8 cellular contexts compared by ENCODE assay signal in genomic region chr11:82995754-82996398, GRCh38.
A peak's percentile ranks its signal among the peaks of the same experiment; 100 is the strongest.
DNase-seq lines count a peak whose midpoint lies in the region; ATAC-seq and TF ChIP-seq lines count a peak whose summit lies in the region.

No MANE protein-coding gene starts in this region.

- H3K9me3 Mint-ChIP-seq in activated naive CD8-positive, alpha-beta T cell treated with anti-CD3 and anti-CD28 coated beads, Interleukin-2, amount 50 U/mL, for 24 hours = no peaks in the 10 kb centered on the region
- H3K9me3 Mint-ChIP-seq in naive B cell = no peaks in the 10 kb centered on the region
- H3K9me3 Mint-ChIP-seq in glutamatergic neuron (ENCODE audit: unreplicated experiment) = no peaks in the 10 kb centered on the region

- H3K27me3 Mint-ChIP-seq in activated naive CD8-positive, alpha-beta T cell treated with anti-CD3 and anti-CD28 coated beads, Interleukin-2, amount 50 U/mL, for 24 hours = no peaks in the 10 kb centered on the region
- no peaks in the 10 kb centered on the region for H3K27me3 Mint-ChIP-seq in naive B cell
- peaks cover 2% of the 10 kb centered on the region for H3K27me3 Mint-ChIP-seq in glutamatergic neuron (ENCODE audit: unreplicated experiment)

- TF ChIP-seq CTCF in GM13977 (IDR thresholded peaks at IDR 0.05; ENCODE audit: extremely low read depth, insufficient read depth, missing control alignments) (no peak), glutamatergic neuron (IDR thresholded peaks at IDR 0.05; ENCODE audit: partially characterized antibody, unreplicated experiment) (no peak)

- H3K4me1 Mint-ChIP-seq in activated naive CD8-positive, alpha-beta T cell treated with anti-CD3 and anti-CD28 coated beads, Interleukin-2, amount 50 U/mL, for 24 hours = peaks cover 78% of the 10 kb centered on the region
- H3K4me1 Mint-ChIP-seq in naive B cell (peaks cover 53 to 86% (median 67%) of the 10 kb centered on the region in 3 donors), glutamatergic neuron (ENCODE audit: low read depth, unreplicated experiment) (peaks cover 33% of the 10 kb centered on the region)

- H3K4me3 Mint-ChIP-seq in activated naive CD8-positive, alpha-beta T cell treated with anti-CD3 and anti-CD28 coated beads, Interleukin-2, amount 50 U/mL, for 24 hours = peak overlapping the region; percentile 69
- peak overlapping the region in 2 of 8 donors; percentile 25 to 79 for H3K4me3 Mint-ChIP-seq in naive B cell
- H3K4me3 Mint-ChIP-seq in glutamatergic neuron (ENCODE audit: unreplicated experiment) = no peak overlapping the region

- H3K27ac Mint-ChIP-seq in activated naive CD8-positive, alpha-beta T cell treated with anti-CD3 and anti-CD28 coated beads, Interleukin-2, amount 50 U/mL, for 24 hours = peak overlapping the region; percentile 95
- H3K27ac Mint-ChIP-seq in naive B cell (peak overlapping the region; percentile 40 to 86 (median 74)), glutamatergic neuron (ENCODE audit: unreplicated experiment) (no peak overlapping the region)

- H3K36me3 Mint-ChIP-seq in activated naive CD8-positive, alpha-beta T cell treated with anti-CD3 and anti-CD28 coated beads, Interleukin-2, amount 50 U/mL, for 24 hours (ENCODE audit: low read depth) = peaks cover 27% of the 10 kb centered on the region
- H3K36me3 Mint-ChIP-seq in naive B cell = peaks cover 33 to 42% of the 10 kb centered on the region in 2 donors
- no peaks in the 10 kb centered on the region for H3K36me3 Mint-ChIP-seq in glutamatergic neuron (ENCODE audit: unreplicated experiment)

- peak; percentile 24 for DNase-seq in GM13977 (ENCODE audit: low spot score)
- DNase-seq in activated naive CD8-positive, alpha-beta T cell treated with anti-CD3 and anti-CD28 coated beads, Interleukin-2, amount 50 U/mL, for 24 hours = peak; percentile 32
- no peak for DNase-seq in naive B cell
- DNase-seq in glutamatergic neuron = no peak
- DNase-seq in SIG-M5 treated with dmso at 0.1 percent for 504 hours (lab: John Stamatoyannopoulos, UW; ENCODE audit: unreplicated experiment) = no peak
- no peak for DNase-seq in NK-92 (lab: John Stamatoyannopoulos, UW; ENCODE audit: unreplicated experiment)
- DNase-seq in NCI-H2107 (lab: John Stamatoyannopoulos, UW) = no peak

- peak; percentile 38 for ATAC-seq in HG02571 (IDR thresholded peaks at IDR 0.05; ENCODE audit: unreplicated experiment)
- peak; percentile 83 for ATAC-seq in activated naive CD8-positive, alpha-beta T cell treated with anti-CD3 and anti-CD28 coated beads, Interleukin-2, amount 50 U/mL, for 24 hours
- ATAC-seq in naive B cell (ENCODE audit: low read depth in 2 of 2) = no peak

- in situ Hi-C loops in GM13977 (cut with MboI; ENCODE audit: low pct_unique_long_range_greater_than_20kb, low sequenced_read_pairs, unreplicated experiment) = no loop called here

Comparison
In these comparisons a context has a peak if more than half of its experiments do, and no peak if none do; other contexts are left out.
1. DNase-seq: peak in GM13977 (single experiment) and activated naive CD8-positive, alpha-beta T cell treated with anti-CD3 and anti-CD28 coated beads, Interleukin-2, amount 50 U/mL, for 24 hours (single experiment); none in naive B cell (single experiment), glutamatergic neuron (single experiment), SIG-M5 treated with dmso at 0.1 percent for 504 hours (single experiment), NK-92 (single experiment) and NCI-H2107 (single experiment).
2. ATAC-seq: peak in HG02571 (single experiment) and activated naive CD8-positive, alpha-beta T cell treated with anti-CD3 and anti-CD28 coated beads, Interleukin-2, amount 50 U/mL, for 24 hours (single experiment); none in naive B cell (0 of 2).